Comparison of ENCODE assay signal across 2 cellular contexts in genomic region chr5:154505567-154505966, GRCh38.
TF ChIP-seq lines count a peak whose summit lies in the region.

No MANE protein-coding gene starts in this region.

TF ChIP-seq in GM23338, 12 proteins besides CTCF, POLR2A, EP300 and RAD21:
- TF ChIP-seq JUNB (IDR thresholded peaks at IDR 0.05; ENCODE audit: unreplicated experiment) (no peak), STAT1 (IDR thresholded peaks at IDR 0.05; ENCODE audit: unreplicated experiment) (no peak), ZNF331 (CRISPR knock-in tag; IDR thresholded peaks at IDR 0.05; ENCODE audit: low read depth) (no peak), EZH2phosphoT487 (IDR thresholded peaks at IDR 0.05; ENCODE audit: unreplicated experiment) (no peak), REST (IDR thresholded peaks at IDR 0.05; ENCODE audit: unreplicated experiment) (no peak), POLR2AphosphoS5 (IDR thresholded peaks at IDR 0.05; ENCODE audit: low read depth) (no peak), ETS1 (IDR thresholded peaks at IDR 0.05) (no peak), ZNF462 (CRISPR knock-in tag; IDR thresholded peaks at IDR 0.05) (no peak), EZH2 (IDR thresholded peaks at IDR 0.05; ENCODE audit: low read depth, unreplicated experiment) (no peak), CREB1 (CRISPR knock-in tag; IDR thresholded peaks at IDR 0.05; ENCODE audit: low read depth) (no peak)

TF ChIP-seq in K562, 482 proteins besides CTCF, POLR2A, EP300 and RAD21:
- no peak for TF ChIP-seq ID3 (CRISPR knock-in tag; IDR thresholded peaks at IDR 0.05)
- no peak for TF ChIP-seq ID3 (tag; IDR thresholded peaks at IDR 0.05)
- TF ChIP-seq RFX1 (IDR thresholded peaks at IDR 0.05), result peak; percentile 38; the same call in 1 of the 2 replicates
